In the genomic region with DNA sequence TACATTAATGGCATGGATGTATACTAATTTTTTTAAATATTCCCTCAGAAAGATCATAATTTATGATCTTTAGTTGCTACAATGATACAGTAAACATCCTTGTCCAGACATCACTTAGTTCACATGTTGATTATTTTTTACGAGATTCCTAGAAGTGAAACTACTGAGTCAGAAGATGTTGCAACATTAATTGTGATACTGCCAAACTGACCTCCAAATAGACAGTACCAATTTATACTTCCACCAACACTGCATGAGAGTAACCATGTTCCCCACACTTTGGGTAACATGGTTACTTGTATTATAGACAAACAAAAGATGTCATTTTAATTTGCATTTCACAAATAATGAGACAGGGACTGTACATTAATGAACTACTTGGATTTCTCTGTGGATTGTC, we compare ENCODE assay signal across 13 cellular contexts. TPM values are rescaled to one million over a fixed set of nuclear protein-coding genes. Genes with fewer than 3 reads are reported as not detected.
DNase-seq lines count a peak whose midpoint lies in the region; ATAC-seq and TF ChIP-seq lines count a peak whose summit lies in the region.
"Had no signal": no experiment of that assay in that cellular context is flagged by ENCODE, and none has a peak within 500 bp of the region (broad histone marks: within the 10 kb centered on the region; RNA-seq: fewer than 3 reads in every experiment).

No MANE protein-coding gene starts in this region.

- no peaks in the 10 kb centered on the region for H3K9me3 ChIP-seq in AG04450 (ENCODE audit: control insufficient read depth, insufficient read depth, low read length)

- TF ChIP-seq CTCF in AG04450 (IDR thresholded peaks at IDR 0.05; ENCODE audit: low read depth, low read length), result no peak
- no peak for TF ChIP-seq CTCF in brain microvascular endothelial cell (IDR thresholded peaks at IDR 0.05; ENCODE audit: low read depth, low read length, missing control alignments)
- no peak for TF ChIP-seq CTCF in GM13976 (IDR thresholded peaks at IDR 0.05; ENCODE audit: borderline replicate concordance, control extremely low read depth, extremely low read depth, insufficient read depth, missing control alignments)

- no peaks in the 10 kb centered on the region for H3K27me3 ChIP-seq in AG04450 (ENCODE audit: control insufficient read depth, insufficient read depth, low read length)
- no peaks in the 10 kb centered on the region for H3K27me3 ChIP-seq in brain microvascular endothelial cell (replicated peaks)

- peaks cover 4% of the 10 kb centered on the region for H3K36me3 ChIP-seq in brain microvascular endothelial cell (replicated peaks)

- H3K27ac ChIP-seq in AG04450 (ENCODE audit: low read depth, low read length) (no peak overlapping the region), brain microvascular endothelial cell (no peak overlapping the region)

- POLR2A ChIA-PET in AG04450 (lab: Yijun Ruan, JAX), result no interaction called here

- no peak overlapping the region for H3K4me3 ChIP-seq in AG04450 (ENCODE audit: low read depth, low read length)
- no peak overlapping the region for H3K4me3 ChIP-seq in brain microvascular endothelial cell (ENCODE audit: low read depth, low read length)

- ATAC-seq in HG03342 (IDR thresholded peaks at IDR 0.05; ENCODE audit: unreplicated experiment), result peak; percentile 53
- ATAC-seq in left lobe of liver, result peak; percentile 63

- in situ Hi-C loops in brain microvascular endothelial cell (cut with HindIII; ENCODE audit: low pct_ligation_motif_present, low sequenced_read_pairs) (no loop called here), GM13976 (cut with MboI; ENCODE audit: low sequenced_read_pairs, unreplicated experiment) (no loop called here)

- DNase-seq in AG04450 (ENCODE audit: low read depth, low spot score) (peak; percentile 16), brain microvascular endothelial cell (peak; percentile 28), left lobe of liver (ENCODE audit: low spot score) (no peak), GM13976 (ENCODE audit: low spot score) (no peak), NCI-H748 treated with DMSO at 0.1 percent for 48 hours (lab: John Stamatoyannopoulos, UW) (no peak), LoVo (ENCODE audit: low spot score) (no peak)
- no peak for DNase-seq in activated CD4-positive, alpha-beta T cell treated with anti-CD3 and anti-CD28 coated beads for 1 hour
- DNase-seq: activated CD4-positive, alpha-beta T cell treated with anti-CD3 and anti-CD28 coated beads for 48 hours; activated naive CD4-positive, alpha-beta T cell treated with anti-CD3 and anti-CD28 coated beads, Interleukin-2, amount 50 U/mL, for 16 hours; NCI-H1694 treated with DMSO at 0.1 percent for 48 hours; stimulated activated CD4-positive, alpha-beta T cell treated with anti-CD3 and anti-CD28 coated beads, Interleukin-12 subunit alpha, Interleukin-12 subunit beta, amount 100 ng/mL, for 4 hours; stimulated activated naive CD4-positive, alpha-beta T cell treated with Interleukin-2 at 50 U/mL for 16 hours had no signal

- CTCF ChIA-PET in AG04450 (lab: Charles Lee), result interaction anchor here (1.0 to 6.8 kb wide), 2 partner anchors 620 to 1174 kb away, joined by 3 to 80 read pairs; no protein-coding TSS in a partner anchor

RNA-seq across cellular contexts. Expression of gene RCHY1, which starts 19.6 kb away (rescaled TPM):
- polyA plus RNA-seq in AG04450 (2011; rRNA removed), result 29.2 and 34.0 TPM in 2 replicates
- 10.9 and 22.8 TPM in 2 replicates for polyA minus RNA-seq in AG04450 (2011; rRNA and poly(A)+ RNA removed)
- 11.7 TPM for total RNA-seq in left lobe of liver

RNA-seq across cellular contexts. Expression of gene THAP6, which starts 19.7 kb away (rescaled TPM):
- polyA plus RNA-seq in AG04450 (2011; rRNA removed), result 10.9 and 15.1 TPM in 2 replicates
- polyA minus RNA-seq in AG04450 (2011; rRNA and poly(A)+ RNA removed), result 11.7 and 14.9 TPM in 2 replicates
- 9.9 TPM for total RNA-seq in left lobe of liver

Comparison
In these comparisons a context has a peak if more than half of its experiments do, and no peak if none do; other contexts are left out.
1. DNase-seq: peak in AG04450 (single experiment) and brain microvascular endothelial cell (single experiment); none in left lobe of liver (single experiment), GM13976 (single experiment), NCI-H748 treated with DMSO at 0.1 percent for 48 hours (single experiment), LoVo (single experiment) and activated CD4-positive, alpha-beta T cell treated with anti-CD3 and anti-CD28 coated beads for 1 hour (single experiment).